ENCODE assay signal across 8 cellular contexts in the genomic region with DNA sequence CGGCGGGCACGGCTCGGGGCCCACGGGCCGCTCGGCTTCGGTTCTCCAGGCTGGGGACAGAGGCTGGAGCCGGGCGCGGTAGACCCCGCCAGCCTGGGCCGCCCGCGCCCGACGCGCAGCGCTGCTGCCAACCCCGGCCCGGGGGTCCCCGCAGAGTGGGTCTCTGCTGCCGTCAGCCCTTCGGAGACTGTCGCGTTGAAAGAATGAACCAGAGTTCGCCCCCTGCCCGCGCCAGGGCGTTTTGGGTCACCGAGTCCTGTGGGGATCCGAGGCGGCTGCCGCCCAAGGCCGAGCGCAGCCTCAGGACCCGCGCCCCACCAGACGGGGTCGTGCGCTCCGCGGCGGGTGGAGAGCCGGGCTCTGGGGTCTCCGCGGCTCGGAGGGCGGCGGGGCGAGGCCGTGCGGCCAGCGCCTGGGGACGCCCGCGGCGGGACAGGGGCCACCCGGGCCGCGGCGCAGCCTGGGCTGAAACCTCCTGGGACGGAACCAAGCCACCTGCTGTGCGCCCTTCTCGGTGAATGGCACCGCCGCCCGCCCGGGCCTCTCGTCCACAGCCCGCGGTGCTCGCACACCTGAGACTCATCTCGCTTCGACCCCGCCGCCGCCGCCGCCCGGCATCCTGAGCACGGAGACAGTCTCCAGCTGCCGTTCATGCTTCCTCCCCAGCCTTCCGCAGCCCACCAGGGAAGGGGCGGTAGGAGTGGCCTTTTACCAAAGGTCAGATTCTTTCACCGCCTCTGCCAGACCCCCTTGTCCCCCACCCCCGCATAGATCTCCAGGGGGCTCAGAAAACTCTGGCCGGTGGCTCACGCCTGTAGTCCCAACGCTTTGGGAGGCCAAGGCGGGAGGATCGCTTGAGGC. TPM values are rescaled to one million over a fixed set of nuclear protein-coding genes. Genes with fewer than 3 reads are reported as not detected.
DNase-seq lines count a peak whose midpoint lies in the region; ATAC-seq and TF ChIP-seq lines count a peak whose summit lies in the region.

No MANE protein-coding gene starts in this region.

- peaks cover 25 to 30% of the 10 kb centered on the region in 2 experiments for H3K4me1 Mint-ChIP-seq in H9

- no peaks in the 10 kb centered on the region for H3K9me3 ChIP-seq in H9 (ENCODE audit: control insufficient read depth, low read depth, low read length)

- H2BK15ac ChIP-seq in H9 (ENCODE audit: low read depth, low read length) = no peak overlapping the region

- no peak overlapping the region for H3K27ac ChIP-seq in H9 (ENCODE audit: insufficient read length, low read depth, low read length)

- H3K79me1 ChIP-seq in H9 (ENCODE audit: insufficient read depth, low read depth, low read length, poor library complexity, severe bottlenecking) = no peaks in the 10 kb centered on the region

- H3K9me3 Mint-ChIP-seq in H9 = no peaks in the 10 kb centered on the region

- no peak overlapping the region for H3K56ac ChIP-seq in H9 (ENCODE audit: insufficient read length, low read depth, low read length)

- H3K27me3 ChIP-seq in H9 (ENCODE audit: insufficient read depth, low read length) = peaks cover 4% of the 10 kb centered on the region; the same call in 1 of the 2 replicates

- ATAC-seq in HG03457 (IDR thresholded peaks at IDR 0.05; ENCODE audit: unreplicated experiment) = no peak

- no peak overlapping the region for H4K8ac ChIP-seq in H9 (replicated peaks; ENCODE audit: insufficient read length, low read depth, low read length)

- peak overlapping the region; percentile 53 to 75 for H3K4me3 Mint-ChIP-seq in H9

- no peak overlapping the region for H4K91ac ChIP-seq in H9 (ENCODE audit: insufficient read length, low read depth, low read length)

- no peak overlapping the region for H2AFZ ChIP-seq in H9 (ENCODE audit: low read length)

- no peak overlapping the region for H2BK5ac ChIP-seq in H9 (ENCODE audit: insufficient read length, low read length)

- no peak overlapping the region for H2BK12ac ChIP-seq in H9 (ENCODE audit: insufficient read length, low read depth, low read length)

- no peak overlapping the region for H3K23ac ChIP-seq in H9 (ENCODE audit: insufficient read length, low read depth, low read length)

- no peak overlapping the region for H2BK120ac ChIP-seq in H9 (ENCODE audit: low read depth, low read length, poor library complexity, severe bottlenecking)

- H3K36me3 Mint-ChIP-seq in H9 (ENCODE audit: insufficient read depth in 1 of 3, low read depth in 3 of 3) = peaks cover 14 to 20% (median 17%) of the 10 kb centered on the region in 3 experiments; a peak in 6 of 7 replicates

- WGBS in H9 (ENCODE audit: extremely low coverage, insufficient read length, low lambda C conversion rate) = no CpG with 5 or more reads among the region's 92 CpGs

- H3T11ph ChIP-seq in H9 (ENCODE audit: low read length) = no peak overlapping the region

- H3K18ac ChIP-seq in H9 (ENCODE audit: insufficient read length, low read depth, low read length) = no peak overlapping the region

- H3K27me3 Mint-ChIP-seq in H9 (ENCODE audit: low read depth) = peaks cover 54% of the 10 kb centered on the region

- H3K4me1 ChIP-seq in H9 (ENCODE audit: insufficient read depth, low read length) = no peaks in the 10 kb centered on the region; the same call in 1 of the 2 replicates

- TF ChIP-seq CTCF in H9 (conservative IDR thresholded peaks at IDR 0.05) = no peak
- no peak for TF ChIP-seq CTCF in fibroblast of pulmonary artery (IDR thresholded peaks at IDR 0.05; ENCODE audit: low read length, missing control alignments)

- H3K4me2 ChIP-seq in H9 (ENCODE audit: insufficient read depth, insufficient read length, low read length) = peak overlapping the region; percentile 48

- H3K4me3 ChIP-seq in fibroblast of pulmonary artery (replicated peaks; ENCODE audit: low read depth, low read length) = peak overlapping the region; percentile 56

- H3K27ac Mint-ChIP-seq in H9 = no peak overlapping the region

- no peaks in the 10 kb centered on the region for H3K79me2 ChIP-seq in H9 (ENCODE audit: insufficient read depth, low read length)

- H3K14ac ChIP-seq in H9 (ENCODE audit: insufficient read depth, low read length) = no peak overlapping the region

- no peaks in the 10 kb centered on the region for H4K20me1 ChIP-seq in H9 (ENCODE audit: control insufficient read depth, insufficient read depth, insufficient read length)

- intact Hi-C loops in posterior vena cava (cut with DNase I) = no loop called here

- H2BK20ac ChIP-seq in H9 (ENCODE audit: low read depth, low read length, poor library complexity, severe bottlenecking) = no peak overlapping the region

- no peak overlapping the region for H3K9ac ChIP-seq in H9 (ENCODE audit: extremely low read depth, insufficient read length, low read length)

- no peak overlapping the region for H3K4ac ChIP-seq in H9 (ENCODE audit: low read depth, low read length)

- DNase-seq in H9 (no peak), fibroblast of pulmonary artery (ENCODE audit: low read depth) (no peak), posterior vena cava (ENCODE audit: low spot score) (peak; percentile 67), amygdala (lab: John Stamatoyannopoulos, UW) (no peak), NCI-H82 treated with DMSO at 0.1 percent for 48 hours (lab: John Stamatoyannopoulos, UW; ENCODE audit: unreplicated experiment) (no peak), NCI-H187 treated with DMSO at 0.1 percent for 48 hours (lab: John Stamatoyannopoulos, UW) (no peak)
- DNase-seq in activated CD4-positive, alpha-beta T cell treated with anti-CD3 and anti-CD28 coated beads for 48 hours = peak; percentile 44

- no peak overlapping the region for H2AK5ac ChIP-seq in H9 (ENCODE audit: insufficient read length, low read length)

- peaks cover 7% of the 10 kb centered on the region for H3K23me2 ChIP-seq in H9 (ENCODE audit: insufficient read length, low read depth, low read length, poor library complexity, severe bottlenecking)

- no peak overlapping the region for H4K5ac ChIP-seq in H9 (ENCODE audit: insufficient read length, low read depth, low read length)

RNA-seq across cellular contexts. Expression of gene B3GNT4, which starts 0.7 kb away (rescaled TPM):
- 0.92 and 1.0 TPM in 2 replicates for total RNA-seq in H9 (2021)
- total RNA-seq in posterior vena cava = under 1 TPM in 1 of 2 donors, not detected in 1; 0.10 TPM

RNA-seq across cellular contexts. Expression of gene LRRC43, which starts 21.3 kb away (rescaled TPM):
- total RNA-seq in H9 (2021) (0.46 and 0.53 TPM in 2 replicates), posterior vena cava (under 1 TPM in 1 of 2 donors, not detected in 1; 0.60 TPM)

RNA-seq across cellular contexts. Expression of gene DIABLO, which starts 21.7 kb away (rescaled TPM):
- total RNA-seq in H9 (2021) (70.0 and 74.6 TPM in 2 replicates), posterior vena cava (10 to 100 TPM; 26.2 to 27.0 TPM)

RNA-seq across cellular contexts. Expression of gene IL31, which starts 30.2 kb away (rescaled TPM):
- total RNA-seq in H9 (2021) = not detected in 2 replicates
- not detected for total RNA-seq in posterior vena cava

Comparison
In these comparisons a context has a peak if more than half of its experiments do, and no peak if none do; other contexts are left out.
1. DNase-seq: peak in activated CD4-positive, alpha-beta T cell treated with anti-CD3 and anti-CD28 coated beads for 48 hours (single experiment) and posterior vena cava (single experiment); none in H9 (single experiment), fibroblast of pulmonary artery (single experiment), amygdala (0 of 56), NCI-H82 treated with DMSO at 0.1 percent for 48 hours (single experiment) and NCI-H187 treated with DMSO at 0.1 percent for 48 hours (single experiment).